Comparison of ENCODE assay signal across 1 cellular context in genomic region chr11:12112731-12113130, GRCh38.
A peak's percentile ranks its signal among the peaks of the same experiment; 100 is the strongest.
TF ChIP-seq lines count a peak whose summit lies in the region.

No MANE protein-coding gene starts in this region.

TF ChIP-seq in K562, 482 proteins besides CTCF, POLR2A, EP300 and RAD21 (continued from another document):
- TF ChIP-seq ATF3 (IDR thresholded peaks at IDR 0.05) (0 out of 2 replicates have a peak, but pooled peaks have one; percentile 4), ATF3 (CRISPR knock-in tag; conservative IDR thresholded peaks at IDR 0.05) (no peak), NFE2 (IDR thresholded peaks at IDR 0.05; ENCODE audit: low read depth) (no peak), SNRNP70 (optimal IDR thresholded peaks at IDR 0.05; ENCODE audit: low read depth, low read length) (no peak), PTTG1 (tag; IDR thresholded peaks at IDR 0.05; ENCODE audit: low read depth) (no peak)
